ENCODE assay signal across 18 cellular contexts in genomic region chr1:10712568-10712967, GRCh38.
DNase-seq lines count a peak whose midpoint lies in the region; ATAC-seq and TF ChIP-seq lines count a peak whose summit lies in the region.
"Had no signal": no experiment of that assay in that cellular context is flagged by ENCODE, and none has a peak within 500 bp of the region (broad histone marks: within the 10 kb centered on the region; RNA-seq: fewer than 3 reads in every experiment).

No MANE protein-coding gene starts in this region.

- no peak overlapping the region for H2BK15ac ChIP-seq in IMR-90 (ENCODE audit: low read depth, low read length)

- no peak overlapping the region for H3K56ac ChIP-seq in IMR-90 (ENCODE audit: extremely low read depth, insufficient read depth, low read length)

- H3K9ac ChIP-seq in IMR-90 (ENCODE audit: low read depth, low read length) (no peak overlapping the region), neural progenitor cell (no peak overlapping the region)
- H3K9ac ChIP-seq: BLaER1 had no signal

- H2AK5ac ChIP-seq in IMR-90 (ENCODE audit: low read depth, low read length), result no peak overlapping the region

- H4K91ac ChIP-seq in IMR-90 (ENCODE audit: insufficient read depth, low read depth, low read length), result no peak overlapping the region

- H3K9me1 ChIP-seq in IMR-90 (ENCODE audit: insufficient read depth, low read length), result no peaks in the 10 kb centered on the region

- no TSS peak for BruUV-seq in IMR-90 (replicated peaks; lab: Mats Ljungman, UMichigan)

- no peak overlapping the region for H4K5ac ChIP-seq in IMR-90 (ENCODE audit: low read depth, low read length)

- no peak overlapping the region for H3K23ac ChIP-seq in IMR-90 (ENCODE audit: low read depth, low read length)

- H4K20me1 ChIP-seq in GM23338 (replicated peaks; ENCODE audit: insufficient read depth), result no peaks in the 10 kb centered on the region
- H4K20me1 ChIP-seq in IMR-90 (ENCODE audit: insufficient read depth, low read length), result no peaks in the 10 kb centered on the region
- peaks cover 7% of the 10 kb centered on the region for H4K20me1 ChIP-seq in neural progenitor cell (ENCODE audit: low read depth)
- H4K20me1 ChIP-seq: BLaER1 had no signal

- no peak for TF ChIP-seq RAD21 in IMR-90 (IDR thresholded peaks at IDR 0.05; ENCODE audit: low read length)

- H2BK120ac ChIP-seq in IMR-90 (ENCODE audit: low read depth, low read length), result no peak overlapping the region

- in situ Hi-C loops in IMR-90 (cut with MboI; ENCODE audit: low sequenced_read_pairs), result no loop called here

- H3K14ac ChIP-seq in IMR-90 (replicated peaks; ENCODE audit: low read depth, low read length), result no peak overlapping the region

- no peaks in the 10 kb centered on the region for H3K79me1 ChIP-seq in IMR-90 (ENCODE audit: low read depth in 1 of 2, low read length in 2 of 2)

- H3K9me2 ChIP-seq in GM23338 (ENCODE audit: insufficient read depth), result no peaks in the 10 kb centered on the region

- H3K18ac ChIP-seq in IMR-90 (ENCODE audit: low read depth, low read length), result no peak overlapping the region

- TF ChIP-seq POLR2A in heart left ventricle (IDR thresholded peaks at IDR 0.05) (no peak), IMR-90 (IDR thresholded peaks at IDR 0.05; ENCODE audit: low read depth, low read length) (no peak)

- intact Hi-C loops in heart left ventricle (cut with DNase I), result loop anchor here in 1 of 10 donors (10.0 kb wide), 1 partner anchor 72 kb away; no protein-coding TSS in a partner anchor
- intact Hi-C loops in IMR-90 (cut with micrococcal nuclease), result no loop called here

- ATAC-seq in heart left ventricle (no peak), GM23338 (no peak; the same call in 2 of the 3 replicates), IMR-90 (ENCODE audit: low read depth) (no peak), T-cell (replicated peaks in 1 of 4) (no peak)
- ATAC-seq: HepG2 had no signal

- no peaks in the 10 kb centered on the region for H3K36me3 Mint-ChIP-seq in GM23338 (ENCODE audit: low read depth)
- H3K36me3 Mint-ChIP-seq in neural progenitor cell, result no peaks in the 10 kb centered on the region
- H3K36me3 Mint-ChIP-seq in T-cell, result no peaks in the 10 kb centered on the region
- H3K36me3 Mint-ChIP-seq: CD14-positive monocyte; CD4-positive, alpha-beta memory T cell had no signal

- H3K79me2 ChIP-seq in GM23338 (replicated peaks; ENCODE audit: insufficient read depth) (no peaks in the 10 kb centered on the region), neural progenitor cell (ENCODE audit: low read depth) (no peaks in the 10 kb centered on the region)

- CTCF ChIA-PET in IMR-90 (lab: Yijun Ruan, JAX) (no interaction called here), T-cell (lab: Charles Lee) (no interaction called here)

- TF ChIP-seq CTCF in cardiac muscle cell (IDR thresholded peaks at IDR 0.05; ENCODE audit: low read depth, low read length) (no peak), heart left ventricle (IDR thresholded peaks at IDR 0.05) (no peak), GM23338 (conservative IDR thresholded peaks at IDR 0.05; ENCODE audit: low read depth in 2 of 2) (no peak), IMR-90 (conservative IDR thresholded peaks at IDR 0.05; ENCODE audit: low read depth, low read length) (no peak), neural progenitor cell (IDR thresholded peaks at IDR 0.05) (no peak)

- H3K9me3 ChIP-seq in cardiac muscle cell (ENCODE audit: low read depth) (no peaks in the 10 kb centered on the region), heart left ventricle (no peaks in the 10 kb centered on the region), IMR-90 (ENCODE audit: control insufficient read depth, insufficient read depth, low read length) (no peaks in the 10 kb centered on the region), neural progenitor cell (ENCODE audit: low read depth) (no peaks in the 10 kb centered on the region)
- H3K9me3 ChIP-seq: BLaER1 had no signal

- dilution Hi-C loops in IMR-90 (cut with HindIII; ENCODE audit: low sequenced_read_pairs, unreplicated experiment), result no loop called here

- no peaks in the 10 kb centered on the region for H3K36me3 ChIP-seq in cardiac muscle cell
- H3K36me3 ChIP-seq in heart left ventricle, result no peaks in the 10 kb centered on the region
- no peaks in the 10 kb centered on the region for H3K36me3 ChIP-seq in GM23338 (ENCODE audit: insufficient read depth)
- no peaks in the 10 kb centered on the region for H3K36me3 ChIP-seq in IMR-90 (ENCODE audit: control insufficient read depth, insufficient read depth, low read length)
- no peaks in the 10 kb centered on the region for H3K36me3 ChIP-seq in neural progenitor cell
- H3K36me3 ChIP-seq: BLaER1 had no signal

- H3K4me3 ChIP-seq in cardiac muscle cell (no peak overlapping the region), heart left ventricle (no peak overlapping the region), GM23338 (no peak overlapping the region), IMR-90 (ENCODE audit: insufficient read depth, low read depth, low read length) (no peak overlapping the region), neural progenitor cell (no peak overlapping the region)
- H3K4me3 ChIP-seq: BLaER1 had no signal

- no peak overlapping the region for H4K8ac ChIP-seq in IMR-90 (ENCODE audit: low read depth in 2 of 2, low read length in 2 of 2)

- peak overlapping the region; percentile 99 for H3K27ac ChIP-seq in cardiac muscle cell
- H3K27ac ChIP-seq in heart left ventricle, result peak overlapping the region in 4 of 12 donors; percentile 24 to 82 (median 78)
- no peak overlapping the region for H3K27ac ChIP-seq in GM23338 (ENCODE audit: low read depth)
- no peak overlapping the region for H3K27ac ChIP-seq in IMR-90 (ENCODE audit: insufficient read depth, low read length)
- no peak overlapping the region for H3K27ac ChIP-seq in neural progenitor cell
- H3K27ac ChIP-seq: BLaER1 had no signal

- H2AK9ac ChIP-seq in IMR-90 (replicated peaks; ENCODE audit: low read depth, low read length, poor library complexity), result no peak overlapping the region

- H3K27me3 ChIP-seq in cardiac muscle cell (no peaks in the 10 kb centered on the region), heart left ventricle (no peaks in the 10 kb centered on the region), GM23338 (ENCODE audit: insufficient read depth) (no peaks in the 10 kb centered on the region), IMR-90 (ENCODE audit: control insufficient read depth, insufficient read depth, low read length) (peaks cover 55% of the 10 kb centered on the region; the same call in 1 of the 2 replicates), neural progenitor cell (no peaks in the 10 kb centered on the region)
- H3K27me3 ChIP-seq: BLaER1 had no signal

- no peak overlapping the region for H3K4me2 ChIP-seq in GM23338
- no peak overlapping the region for H3K4me2 ChIP-seq in IMR-90 (ENCODE audit: low read depth, low read length)
- H3K4me2 ChIP-seq in neural progenitor cell, result no peak overlapping the region
- H3K4me2 ChIP-seq: BLaER1 had no signal

- H2BK20ac ChIP-seq in IMR-90 (ENCODE audit: low read depth, low read length), result no peak overlapping the region

- POLR2A ChIA-PET in IMR-90 (lab: Charles Lee; ENCODE audit: unreplicated experiment), result no interaction called here
- POLR2A ChIA-PET in T-cell (lab: Charles Lee), result no interaction called here

- H3K9me3 Mint-ChIP-seq in GM23338 (no peaks in the 10 kb centered on the region), neural progenitor cell (no peaks in the 10 kb centered on the region), T-cell (no peaks in the 10 kb centered on the region)
- H3K9me3 Mint-ChIP-seq: CD14-positive monocyte; CD4-positive, alpha-beta memory T cell; H9 had no signal

- no peak for DNase-seq in cardiac muscle cell (ENCODE audit: low read depth in 1 of 2, low spot score in 1 of 2)
- no peak for DNase-seq in heart left ventricle
- no peak for DNase-seq in GM23338 (ENCODE audit: low spot score)
- no peak for DNase-seq in IMR-90
- no peak for DNase-seq in neural progenitor cell (ENCODE audit: low spot score)
- DNase-seq in germinal center (ENCODE audit: low spot score), result no peak
- DNase-seq in T-cell, result no peak
- no peak for DNase-seq in cortex of kidney (lab: John Stamatoyannopoulos, UW)
- DNase-seq: 8988T; CD4-positive, alpha-beta memory T cell; DMS153; DMS79; GDM1; GOT3; H9 had no signal

- no peak overlapping the region for H3K4ac ChIP-seq in IMR-90 (ENCODE audit: low read depth, low read length)

- H3K4me1 Mint-ChIP-seq in GM23338 (peaks cover 53% of the 10 kb centered on the region), neural progenitor cell (peaks cover 89% of the 10 kb centered on the region), T-cell (peaks cover 0 to 3% (median 2%) of the 10 kb centered on the region in 3 donors)

- H3K27me3 Mint-ChIP-seq in GM23338 (ENCODE audit: insufficient read depth, low read depth, poor library complexity), result peaks cover 8% of the 10 kb centered on the region
- H3K27me3 Mint-ChIP-seq in neural progenitor cell (ENCODE audit: insufficient read depth, low read depth), result peaks cover 11% of the 10 kb centered on the region
- H3K27me3 Mint-ChIP-seq in T-cell, result peaks cover 0 to 10% of the 10 kb centered on the region in 2 donors

- H3K4me3 Mint-ChIP-seq in GM23338 (no peak overlapping the region), neural progenitor cell (peak overlapping the region; percentile 50), T-cell (no peak overlapping the region)
- H3K4me3 Mint-ChIP-seq: CD14-positive monocyte; CD4-positive, alpha-beta memory T cell; H9 had no signal

- H3F3A ChIP-seq in GM23338 (replicated peaks; ENCODE audit: low read depth) (no peaks in the 10 kb centered on the region), neural progenitor cell (ENCODE audit: low read depth) (peaks cover 36% of the 10 kb centered on the region)

- H3K27ac Mint-ChIP-seq in GM23338 (peak overlapping the region; percentile 43; the same call in 1 of the 2 replicates), neural progenitor cell (no peak overlapping the region), T-cell (no peak overlapping the region)
- H3K27ac Mint-ChIP-seq: CD14-positive monocyte; CD4-positive, alpha-beta memory T cell; H9 had no signal

- no peak overlapping the region for H2BK5ac ChIP-seq in IMR-90 (ENCODE audit: low read depth, low read length, poor library complexity, severe bottlenecking)

- H3K4me1 ChIP-seq in cardiac muscle cell (ENCODE audit: low read depth) (peaks cover 74% of the 10 kb centered on the region), heart left ventricle (peaks cover 0 to 80% (median 40%) of the 10 kb centered on the region in 12 donors), GM23338 (ENCODE audit: insufficient read depth) (peaks cover 25% of the 10 kb centered on the region), IMR-90 (ENCODE audit: control insufficient read depth, insufficient read depth, low read length) (no peaks in the 10 kb centered on the region), neural progenitor cell (peaks cover 61% of the 10 kb centered on the region)

- no peak overlapping the region for H2AFZ ChIP-seq in GM23338
- H2AFZ ChIP-seq in IMR-90 (replicated peaks; ENCODE audit: low read length, poor library complexity), result peak overlapping the region; percentile 32
- no peak overlapping the region for H2AFZ ChIP-seq in neural progenitor cell (replicated peaks)

- WGBS in heart left ventricle, 4 donors, result 56 to 61% (median 58%) methylated on average over 16 of the region's 16 CpGs
- no CpG with 5 or more reads among the region's 16 CpGs for WGBS in IMR-90 (ENCODE audit: extremely low coverage in 2 of 2, insufficient read length in 1 of 2), 2 experiments
